Comparison of ENCODE assay signal across 8 cellular contexts in the genomic region with DNA sequence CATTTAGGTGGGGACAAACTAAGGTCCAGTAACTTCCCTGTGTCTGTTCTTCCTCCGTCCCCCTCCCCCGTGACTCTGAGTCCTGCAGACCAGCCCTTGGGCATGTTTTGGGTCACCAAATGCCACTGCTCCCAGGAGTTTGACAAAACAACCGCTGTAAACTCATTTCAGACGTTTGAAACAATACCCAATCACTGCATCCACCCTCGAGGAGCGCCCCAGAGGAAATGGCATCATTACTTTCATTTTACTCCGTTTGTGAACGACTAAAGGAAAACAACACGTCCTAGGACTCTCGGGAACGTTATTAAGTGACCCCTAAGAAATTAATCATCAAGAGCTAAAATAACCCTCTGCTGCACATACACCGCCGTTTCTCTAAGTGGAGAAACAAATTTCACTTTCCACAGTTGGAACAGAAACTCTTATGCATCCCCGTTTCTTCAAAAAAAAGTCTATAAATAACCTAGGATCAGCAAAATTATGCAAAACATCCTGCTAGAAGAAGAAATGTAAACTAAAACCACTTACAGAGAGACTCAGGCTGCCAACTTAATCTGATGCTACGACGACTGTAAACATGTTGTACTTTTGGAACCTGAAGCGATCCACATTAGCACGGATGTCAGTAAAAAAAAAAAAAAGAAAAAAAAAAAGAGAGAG.
DNase-seq lines count a peak whose midpoint lies in the region; ATAC-seq and TF ChIP-seq lines count a peak whose summit lies in the region.

No MANE protein-coding gene starts in this region.

- CTCF ChIA-PET in AG04450 (lab: Charles Lee): interaction anchor here (0.5 to 0.6 kb wide), 2 partner anchors 34 to 55 kb away, joined by 3 to 10 read pairs; no protein-coding TSS in a partner anchor
- CTCF ChIA-PET in RWPE1 (lab: Yijun Ruan, JAX): interaction anchor here (0.7 to 1.1 kb wide), 2 partner anchors 39 to 67 kb away, joined by 3 to 5 read pairs; no protein-coding TSS in a partner anchor

- no peaks in the 10 kb centered on the region for H3K9me3 ChIP-seq in AG04450 (ENCODE audit: control insufficient read depth, insufficient read depth, low read length)

- no peaks in the 10 kb centered on the region for H3K27me3 ChIP-seq in AG04450 (ENCODE audit: control insufficient read depth, insufficient read depth, low read length)

- H3K36me3 Mint-ChIP-seq in type B pancreatic cell: peaks cover 11% of the 10 kb centered on the region

- TF ChIP-seq CTCF in AG04450 (IDR thresholded peaks at IDR 0.05; ENCODE audit: low read depth, low read length) (no peak), RWPE1 (conservative IDR thresholded peaks at IDR 0.05; ENCODE audit: low read depth) (no peak), cardiac fibroblast (IDR thresholded peaks at IDR 0.05; ENCODE audit: low read depth, low read length) (no peak), type B pancreatic cell (conservative IDR thresholded peaks at IDR 0.05) (no peak)

- H3K27ac Mint-ChIP-seq in type B pancreatic cell: peak overlapping the region; percentile 32

- peaks cover 18% of the 10 kb centered on the region for H3K4me1 Mint-ChIP-seq in type B pancreatic cell (ENCODE audit: unreplicated experiment)

- peaks cover 5% of the 10 kb centered on the region for H3K27me3 Mint-ChIP-seq in type B pancreatic cell

- peak; percentile 34 for DNase-seq in AG04450 (ENCODE audit: low read depth, low spot score)
- DNase-seq in RWPE1 (ENCODE audit: low spot score): no peak
- DNase-seq in cardiac fibroblast (ENCODE audit: low read depth in 2 of 2): peak; percentile 52 to 65
- peak; percentile 28 for DNase-seq in medulla oblongata (ENCODE audit: extremely low spot score)
- DNase-seq in type B pancreatic cell (ENCODE audit: extremely low spot score, unreplicated experiment): no peak
- no peak for DNase-seq in NCI-H2227 treated with DMSO at 0.1 percent for 48 hours (lab: John Stamatoyannopoulos, UW)
- DNase-seq in nucleus accumbens (lab: John Stamatoyannopoulos, UW): no peak

- POLR2A ChIA-PET in AG04450 (lab: Yijun Ruan, JAX) (interaction anchor here (0.7 to 0.9 kb wide), 3 partner anchors 27 to 85 kb away, joined by 3 to 5 read pairs (median 5); no protein-coding TSS in a partner anchor), RWPE1 (lab: Yijun Ruan, JAX; ENCODE audit: low non-redundant PET) (interaction anchor here (0.7 kb wide), 1 partner anchor 21 kb away, joined by 3 read pairs; no protein-coding TSS in a partner anchor)

- ATAC-seq in GM21390 (IDR thresholded peaks at IDR 0.05; ENCODE audit: unreplicated experiment): peak; percentile 40

- no peaks in the 10 kb centered on the region for H3K9me3 Mint-ChIP-seq in type B pancreatic cell

- peak overlapping the region; percentile 84 for H3K4me3 Mint-ChIP-seq in type B pancreatic cell

- H3K4me3 ChIP-seq in AG04450 (ENCODE audit: low read depth, low read length) (peak overlapping the region; percentile 60), cardiac fibroblast (replicated peaks in 1 of 2; ENCODE audit: low read depth in 2 of 2, low read length in 2 of 2) (peak overlapping the region; percentile 27 to 58)

- peak overlapping the region; percentile 68 for H3K27ac ChIP-seq in AG04450 (ENCODE audit: low read depth, low read length)
- peak overlapping the region; percentile 33; the same call in 1 of the 2 replicates for H3K27ac ChIP-seq in RWPE1

Comparison
In these comparisons a context has a peak if more than half of its experiments do, and no peak if none do; other contexts are left out.
1. DNase-seq: peak in AG04450 (single experiment), cardiac fibroblast (2 of 2) and medulla oblongata (single experiment); none in RWPE1 (single experiment), type B pancreatic cell (single experiment), NCI-H2227 treated with DMSO at 0.1 percent for 48 hours (single experiment) and nucleus accumbens (0 of 56).